15 cellular contexts compared by ENCODE assay signal in genomic region chr1:40386796-40387195, GRCh38. TPM values are rescaled to one million over a fixed set of nuclear protein-coding genes. Genes with fewer than 3 reads are reported as not detected.
A peak's percentile ranks its signal among the peaks of the same experiment; 100 is the strongest.
DNase-seq lines count a peak whose midpoint lies in the region; ATAC-seq and TF ChIP-seq lines count a peak whose summit lies in the region.
"Had no signal": no experiment of that assay in that cellular context is flagged by ENCODE, and none has a peak within 500 bp of the region (broad histone marks: within the 10 kb centered on the region; RNA-seq: fewer than 3 reads in every experiment).

No MANE protein-coding gene starts in this region.

- no peak overlapping the region for H2AFZ ChIP-seq in hepatocyte
- H2AFZ ChIP-seq: neural progenitor cell had no signal

- peak overlapping the region; percentile 84 for H3K4me3 Mint-ChIP-seq in T-helper 1 cell treated with Interleukin-12 subunit alpha and Interleukin-12 subunit beta and Interleukin-4 antibody, amounts not matched to agents 30 μg/mL and 1 μg/mL, for 36 hours
- H3K4me3 Mint-ChIP-seq in stimulated activated naive B cell treated with anti-CD40 and anti-IgM and Interleukin-4, amounts not matched to agents 10 μg/mL and 1 μg/mL and 100 μg/mL, for 72 hours, result peak overlapping the region; percentile 70 to 77
- H3K4me3 Mint-ChIP-seq: neural progenitor cell had no signal

- H3K79me2 ChIP-seq in hepatocyte, result peaks cover 69% of the 10 kb centered on the region

- no peaks in the 10 kb centered on the region for H3K27me3 ChIP-seq in hepatocyte
- H3K27me3 ChIP-seq: neural progenitor cell had no signal

- no peaks in the 10 kb centered on the region for H3K36me3 ChIP-seq in hepatocyte (replicated peaks; ENCODE audit: insufficient read depth, low read depth)
- H3K36me3 ChIP-seq: neural progenitor cell had no signal

- peak overlapping the region; percentile 98 for H3K27ac Mint-ChIP-seq in T-helper 1 cell treated with Interleukin-12 subunit alpha and Interleukin-12 subunit beta and Interleukin-4 antibody, amounts not matched to agents 30 μg/mL and 1 μg/mL, for 36 hours
- H3K27ac Mint-ChIP-seq in stimulated activated naive B cell treated with anti-CD40 and anti-IgM and Interleukin-4, amounts not matched to agents 10 μg/mL and 1 μg/mL and 100 μg/mL, for 72 hours, result peak overlapping the region; percentile 99
- H3K27ac Mint-ChIP-seq: neural progenitor cell had no signal

- no peaks in the 10 kb centered on the region for H3K27me3 Mint-ChIP-seq in T-helper 1 cell treated with Interleukin-12 subunit alpha and Interleukin-12 subunit beta and Interleukin-4 antibody, amounts not matched to agents 30 μg/mL and 1 μg/mL, for 36 hours (ENCODE audit: low read depth)
- no peaks in the 10 kb centered on the region for H3K27me3 Mint-ChIP-seq in stimulated activated naive B cell treated with anti-CD40 and anti-IgM and Interleukin-4, amounts not matched to agents 10 μg/mL and 1 μg/mL and 100 μg/mL, for 72 hours

- TF ChIP-seq CTCF in VCaP (conservative IDR thresholded peaks at IDR 0.05), result no peak
- no peak for TF ChIP-seq CTCF in hepatocyte (IDR thresholded peaks at IDR 0.05; ENCODE audit: poor library complexity)

- peaks cover 81% of the 10 kb centered on the region for H3K4me1 Mint-ChIP-seq in T-helper 1 cell treated with Interleukin-12 subunit alpha and Interleukin-12 subunit beta and Interleukin-4 antibody, amounts not matched to agents 30 μg/mL and 1 μg/mL, for 36 hours (ENCODE audit: low read depth)
- H3K4me1 Mint-ChIP-seq in stimulated activated naive B cell treated with anti-CD40 and anti-IgM and Interleukin-4, amounts not matched to agents 10 μg/mL and 1 μg/mL and 100 μg/mL, for 72 hours, result peaks cover 67 to 84% of the 10 kb centered on the region in 2 donors

- H3K9me2 ChIP-seq in hepatocyte (replicated peaks; ENCODE audit: insufficient read depth), result no peaks in the 10 kb centered on the region

- peaks cover 52% of the 10 kb centered on the region for H3K36me3 Mint-ChIP-seq in T-helper 1 cell treated with Interleukin-12 subunit alpha and Interleukin-12 subunit beta and Interleukin-4 antibody, amounts not matched to agents 30 μg/mL and 1 μg/mL, for 36 hours (ENCODE audit: low read depth)
- peaks cover 56 to 66% of the 10 kb centered on the region in 2 donors for H3K36me3 Mint-ChIP-seq in stimulated activated naive B cell treated with anti-CD40 and anti-IgM and Interleukin-4, amounts not matched to agents 10 μg/mL and 1 μg/mL and 100 μg/mL, for 72 hours

- no peaks in the 10 kb centered on the region for H4K20me1 ChIP-seq in hepatocyte (ENCODE audit: insufficient read depth, poor library complexity, severe bottlenecking)

- H3K9me3 ChIP-seq in hepatocyte (ENCODE audit: low read depth), result no peaks in the 10 kb centered on the region

- no peaks in the 10 kb centered on the region for H3K9me3 Mint-ChIP-seq in T-helper 1 cell treated with Interleukin-12 subunit alpha and Interleukin-12 subunit beta and Interleukin-4 antibody, amounts not matched to agents 30 μg/mL and 1 μg/mL, for 36 hours
- no peaks in the 10 kb centered on the region for H3K9me3 Mint-ChIP-seq in stimulated activated naive B cell treated with anti-CD40 and anti-IgM and Interleukin-4, amounts not matched to agents 10 μg/mL and 1 μg/mL and 100 μg/mL, for 72 hours
- H3K9me3 Mint-ChIP-seq: neural progenitor cell had no signal

- H3K4me3 ChIP-seq in hepatocyte, result no peak overlapping the region
- H3K4me3 ChIP-seq: neural progenitor cell had no signal

- H3K27ac ChIP-seq in VCaP (peak overlapping the region; percentile 90), hepatocyte (peak overlapping the region; percentile 93)
- H3K27ac ChIP-seq: 22Rv1, neural progenitor cell had no signal

- H3K4me1 ChIP-seq in hepatocyte (ENCODE audit: insufficient read depth), result peaks cover 58% of the 10 kb centered on the region

- 80% methylated on average over 9 of the region's 9 CpGs for WGBS in hepatocyte (ENCODE audit: low lambda C conversion rate, missing lambda C conversion rate)

- H3K4me2 ChIP-seq in hepatocyte, result peak overlapping the region; percentile 56
- H3K4me2 ChIP-seq: neural progenitor cell had no signal

- ATAC-seq in stimulated activated naive B cell treated with anti-CD40 and anti-IgM and Interleukin-4, amounts not matched to agents 10 μg/mL and 1 μg/mL and 100 μg/mL, for 72 hours (replicated peaks), result no peak

- no peak for DNase-seq in T-helper 1 cell
- no peak for DNase-seq in hepatocyte (ENCODE audit: low spot score)
- no peak for DNase-seq in stimulated activated naive B cell treated with anti-CD40 and anti-IgM and Interleukin-4, amounts not matched to agents 10 μg/mL and 1 μg/mL and 100 μg/mL, for 72 hours
- DNase-seq in MV-4-11 (lab: John Stamatoyannopoulos, UW), result no peak
- DNase-seq in NCI-H2171 treated with DMSO at 0.1 percent for 48 hours (lab: John Stamatoyannopoulos, UW), result no peak
- DNase-seq in NOMO-1 treated with dmso at 0.1 percent for 144 hours (lab: John Stamatoyannopoulos, UW; ENCODE audit: unreplicated experiment), result no peak
- DNase-seq: activated CD8-positive, alpha-beta memory T cell treated with anti-CD3 and anti-CD28 coated beads for 24 hours; cerebellar nuclear complex; glutamatergic neuron; NCI-H187 treated with DMSO at 0.1 percent for 48 hours; RPMI8226 had no signal

RNA-seq across cellular contexts. Expression of gene SMAP2, which starts 13.3 kb away (rescaled TPM):
- 23.1 and 23.9 TPM in 2 replicates for total RNA-seq in hepatocyte
- polyA plus RNA-seq in hepatocyte, result 22.9 and 25.0 TPM in 2 replicates
